In the genomic region with DNA sequence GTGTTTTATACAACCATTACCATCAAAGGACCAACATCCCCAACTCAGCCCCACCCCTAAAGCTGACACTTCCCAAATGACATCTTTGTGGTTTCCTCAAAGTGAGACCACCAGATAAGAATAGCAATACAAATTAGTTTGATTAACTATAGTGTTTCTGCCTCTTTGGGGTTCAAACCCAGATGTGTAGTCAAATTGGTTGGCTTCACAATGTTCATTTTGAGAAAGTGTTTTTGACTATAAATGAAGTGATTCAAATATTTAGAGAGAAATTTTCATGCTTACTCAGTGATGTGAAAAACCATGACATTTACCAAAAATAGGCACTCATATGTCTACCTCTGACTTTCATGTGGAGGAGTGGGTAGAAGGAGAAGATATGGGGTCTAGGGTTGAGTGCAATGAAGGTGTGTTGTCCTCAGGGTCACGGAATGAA, we compare ENCODE assay signal across 14 cellular contexts.
A peak's percentile ranks its signal among the peaks of the same experiment; 100 is the strongest.
DNase-seq lines count a peak whose midpoint lies in the region; ATAC-seq and TF ChIP-seq lines count a peak whose summit lies in the region.
"Had no signal": no experiment of that assay in that cellular context is flagged by ENCODE, and none has a peak within 500 bp of the region (broad histone marks: within the 10 kb centered on the region; RNA-seq: fewer than 3 reads in every experiment).

No MANE protein-coding gene starts in this region.

- H3K4me1 Mint-ChIP-seq in activated T-cell treated with anti-CD3 and anti-CD28 coated beads, Interleukin-2, amount 50 U/mL, for 72 hours (ENCODE audit: low read depth): peaks cover 60% of the 10 kb centered on the region
- H3K4me1 Mint-ChIP-seq in stimulated activated effector memory CD8-positive, alpha-beta T cell treated with anti-CD3 and anti-CD28 coated beads, Interleukin-12 subunit alpha, Interleukin-12 subunit beta, amount 100 ng/mL, for 72 hours: peaks cover 17% of the 10 kb centered on the region
- H3K4me1 Mint-ChIP-seq in nephron progenitor cell: peaks cover 9% of the 10 kb centered on the region

- no peak for TF ChIP-seq CTCF in nephron progenitor cell (IDR thresholded peaks at IDR 0.05)

- H3K9me3 Mint-ChIP-seq in activated T-cell treated with anti-CD3 and anti-CD28 coated beads, Interleukin-2, amount 50 U/mL, for 72 hours: peaks cover 1 to 5% of the 10 kb centered on the region in 2 donors
- peaks cover 1% of the 10 kb centered on the region for H3K9me3 Mint-ChIP-seq in stimulated activated effector memory CD8-positive, alpha-beta T cell treated with anti-CD3 and anti-CD28 coated beads, Interleukin-12 subunit alpha, Interleukin-12 subunit beta, amount 100 ng/mL, for 72 hours
- no peaks in the 10 kb centered on the region for H3K9me3 Mint-ChIP-seq in nephron progenitor cell

- peaks cover 2 to 5% of the 10 kb centered on the region in 2 donors for H3K36me3 Mint-ChIP-seq in activated T-cell treated with anti-CD3 and anti-CD28 coated beads, Interleukin-2, amount 50 U/mL, for 72 hours (ENCODE audit: insufficient read depth in 2 of 2)
- no peaks in the 10 kb centered on the region for H3K36me3 Mint-ChIP-seq in stimulated activated effector memory CD8-positive, alpha-beta T cell treated with anti-CD3 and anti-CD28 coated beads, Interleukin-12 subunit alpha, Interleukin-12 subunit beta, amount 100 ng/mL, for 72 hours
- H3K36me3 Mint-ChIP-seq in nephron progenitor cell (ENCODE audit: low read depth): no peaks in the 10 kb centered on the region
- H3K36me3 Mint-ChIP-seq: brain had no signal

- DNase-seq in activated T-cell treated with anti-CD3 and anti-CD28 coated beads, Interleukin-2, amount 50 U/mL, for 72 hours: peak in 1 of 2 donors; percentile 38
- DNase-seq in activated T-cell treated with anti-CD3 and anti-CD28 coated beads for 4 hours: no peak
- DNase-seq in stimulated activated effector memory CD8-positive, alpha-beta T cell treated with anti-CD3 and anti-CD28 coated beads, Interleukin-12 subunit alpha, Interleukin-12 subunit beta, amount 100 ng/mL, for 72 hours (ENCODE audit: low spot score in 2 of 2): no peak
- no peak for DNase-seq in nephron progenitor cell
- no peak for DNase-seq in NCI-H82 treated with DMSO at 0.1 percent for 48 hours (lab: John Stamatoyannopoulos, UW; ENCODE audit: unreplicated experiment)
- DNase-seq: ACHN, gastrocnemius medialis, Kasumi-1, NCI-H2081 had no signal

- peak overlapping the region in 1 of 2 donors; percentile 15 for H3K4me3 Mint-ChIP-seq in activated T-cell treated with anti-CD3 and anti-CD28 coated beads, Interleukin-2, amount 50 U/mL, for 72 hours
- peak overlapping the region; percentile 47 for H3K4me3 Mint-ChIP-seq in stimulated activated effector memory CD8-positive, alpha-beta T cell treated with anti-CD3 and anti-CD28 coated beads, Interleukin-12 subunit alpha, Interleukin-12 subunit beta, amount 100 ng/mL, for 72 hours
- H3K4me3 Mint-ChIP-seq in nephron progenitor cell: no peak overlapping the region
- H3K4me3 Mint-ChIP-seq: brain had no signal

- ATAC-seq in activated T-cell treated with anti-CD3 and anti-CD28 coated beads, Interleukin-2, amount 50 U/mL, for 72 hours (replicated peaks in 1 of 2): peak; percentile 95 to 98
- peak; percentile 51 for ATAC-seq in GM21423 (IDR thresholded peaks at IDR 0.05; ENCODE audit: unreplicated experiment)
- ATAC-seq in HG03139 (IDR thresholded peaks at IDR 0.05; ENCODE audit: unreplicated experiment): peak; percentile 51
- ATAC-seq in stimulated activated effector memory CD8-positive, alpha-beta T cell treated with anti-CD3 and anti-CD28 coated beads, Interleukin-12 subunit alpha, Interleukin-12 subunit beta, amount 100 ng/mL, for 72 hours: peak; percentile 92
- no peak for ATAC-seq in HG02938 (IDR thresholded peaks at IDR 0.05; ENCODE audit: unreplicated experiment)
- ATAC-seq: gastrocnemius medialis had no signal

- H3K27ac Mint-ChIP-seq in activated T-cell treated with anti-CD3 and anti-CD28 coated beads, Interleukin-2, amount 50 U/mL, for 72 hours: peak overlapping the region; percentile 86
- H3K27ac Mint-ChIP-seq in stimulated activated effector memory CD8-positive, alpha-beta T cell treated with anti-CD3 and anti-CD28 coated beads, Interleukin-12 subunit alpha, Interleukin-12 subunit beta, amount 100 ng/mL, for 72 hours: peak overlapping the region; percentile 85
- H3K27ac Mint-ChIP-seq in nephron progenitor cell: no peak overlapping the region
- H3K27ac Mint-ChIP-seq: progenitor cell of endocrine pancreas had no signal

- H3K27me3 Mint-ChIP-seq in activated T-cell treated with anti-CD3 and anti-CD28 coated beads, Interleukin-2, amount 50 U/mL, for 72 hours (ENCODE audit: low read depth): no peaks in the 10 kb centered on the region
- no peaks in the 10 kb centered on the region for H3K27me3 Mint-ChIP-seq in nephron progenitor cell (ENCODE audit: low read depth, poor library complexity)
- H3K27me3 Mint-ChIP-seq: brain had no signal
